16 cellular contexts compared by ENCODE assay signal in genomic region chr2:61928816-61929471, GRCh38. TPM values are rescaled to one million over a fixed set of nuclear protein-coding genes. Genes with fewer than 3 reads are reported as not detected.
DNase-seq lines count a peak whose midpoint lies in the region; ATAC-seq and TF ChIP-seq lines count a peak whose summit lies in the region.
"Had no signal": no experiment of that assay in that cellular context is flagged by ENCODE, and none has a peak within 500 bp of the region (broad histone marks: within the 10 kb centered on the region; RNA-seq: fewer than 3 reads in every experiment).

No MANE protein-coding gene starts in this region.

- no peak overlapping the region for H3K4me3 ChIP-seq in MG63
- H3K4me3 ChIP-seq in endodermal cell (ENCODE audit: low read length): no peak overlapping the region
- no peak overlapping the region for H3K4me3 ChIP-seq in mesodermal cell (ENCODE audit: extremely low read depth, insufficient read depth, low read length, poor library complexity, severe bottlenecking)
- H3K4me3 ChIP-seq in aorta (ENCODE audit: low read length in 2 of 2): no peak overlapping the region
- H3K4me3 ChIP-seq: tibial nerve had no signal

- DNase-seq in EH (ENCODE audit: low read depth) (peak; percentile 74), MG63 (peak; percentile 5), endodermal cell (no peak), aorta (no peak)
- no peak for DNase-seq in effector CD4-positive, alpha-beta T cell
- DNase-seq: activated CD4-positive, alpha-beta memory T cell treated with anti-CD3 and anti-CD28 coated beads, Interleukin-2, amount 10 ng/mL, durations not matched to agents 7 days and 5 days; KBM-7; natural killer cell; NCI-H1105 treated with DMSO at 0.1 percent for 48 hours; SHP77 treated with DMSO at 0.1 percent for 48 hours; stimulated activated CD4-positive, alpha-beta T cell treated with anti-CD3 and anti-CD28 coated beads, Interleukin-2, amount 100 ng/mL, for 48 hours had no signal

- 87 to 90% methylated on average over 4 to 5 of the region's 5 CpGs for WGBS in endodermal cell (ENCODE audit: insufficient coverage in 1 of 2, insufficient read length in 1 of 2), 2 experiments
- 92 to 97% methylated on average over 3 to 4 of the region's 5 CpGs for WGBS in mesodermal cell (ENCODE audit: insufficient coverage in 2 of 2), 2 experiments
- 15 to 28% methylated on average over 5 of the region's 5 CpGs for WGBS in aorta, 2 donors

- H3K4me1 Mint-ChIP-seq in endodermal cell: peaks cover 7% of the 10 kb centered on the region
- H3K4me1 Mint-ChIP-seq: activated CD4-positive, alpha-beta memory T cell treated with anti-CD3 and anti-CD28 coated beads, Interleukin-2, amount 10 ng/mL, durations not matched to agents 7 days and 5 days had no signal

- H3K9me3 ChIP-seq in MG63 (no peaks in the 10 kb centered on the region), endodermal cell (ENCODE audit: control insufficient read depth, low read length) (peaks cover 30% of the 10 kb centered on the region), mesodermal cell (ENCODE audit: control insufficient read depth, low read length) (peaks cover 3% of the 10 kb centered on the region), aorta (ENCODE audit: control insufficient read depth, low read length) (no peaks in the 10 kb centered on the region)

- no peak overlapping the region for H3K27ac Mint-ChIP-seq in endodermal cell
- H3K27ac Mint-ChIP-seq: activated CD4-positive, alpha-beta memory T cell treated with anti-CD3 and anti-CD28 coated beads, Interleukin-2, amount 10 ng/mL, durations not matched to agents 7 days and 5 days; natural killer cell had no signal

- peaks cover 49% of the 10 kb centered on the region for H3K9me3 Mint-ChIP-seq in endodermal cell
- H3K9me3 Mint-ChIP-seq: activated CD4-positive, alpha-beta memory T cell treated with anti-CD3 and anti-CD28 coated beads, Interleukin-2, amount 10 ng/mL, durations not matched to agents 7 days and 5 days; natural killer cell had no signal

- H3K27ac ChIP-seq in endodermal cell (ENCODE audit: low read depth, low read length) (peak overlapping the region; percentile 22), mesodermal cell (ENCODE audit: low read depth, low read length, severe bottlenecking) (peak overlapping the region; percentile 53), aorta (ENCODE audit: low read depth in 1 of 2, low read length in 2 of 2) (no peak overlapping the region)
- H3K27ac ChIP-seq: tibial nerve had no signal

- H3K9ac ChIP-seq in endodermal cell (ENCODE audit: extremely low read depth, low read length, poor library complexity, severe bottlenecking): no peak overlapping the region

- H3K4me3 Mint-ChIP-seq in endodermal cell: no peak overlapping the region
- H3K4me3 Mint-ChIP-seq: activated CD4-positive, alpha-beta memory T cell treated with anti-CD3 and anti-CD28 coated beads, Interleukin-2, amount 10 ng/mL, durations not matched to agents 7 days and 5 days; natural killer cell had no signal

- no peaks in the 10 kb centered on the region for H3K27me3 ChIP-seq in MG63
- H3K27me3 ChIP-seq in endodermal cell (ENCODE audit: control insufficient read depth, insufficient read depth, low read length, poor library complexity, severe bottlenecking): no peaks in the 10 kb centered on the region
- H3K27me3 ChIP-seq in aorta (ENCODE audit: control insufficient read depth in 1 of 2, insufficient read depth in 2 of 2, low read length in 1 of 2): no peaks in the 10 kb centered on the region
- H3K27me3 ChIP-seq: tibial nerve had no signal

- H3K27me3 Mint-ChIP-seq in endodermal cell (ENCODE audit: insufficient read depth): no peaks in the 10 kb centered on the region
- H3K27me3 Mint-ChIP-seq: activated CD4-positive, alpha-beta memory T cell treated with anti-CD3 and anti-CD28 coated beads, Interleukin-2, amount 10 ng/mL, durations not matched to agents 7 days and 5 days had no signal

- intact Hi-C loops in aorta (cut with DNase I): loop anchor here in 1 of 2 donors (10.0 kb wide), 1 partner anchor 86 kb away; no protein-coding TSS in a partner anchor

- H3K4me1 ChIP-seq in endodermal cell (ENCODE audit: control insufficient read depth, insufficient read depth, low read length) (no peaks in the 10 kb centered on the region), mesodermal cell (ENCODE audit: control insufficient read depth, insufficient read depth, low read length, poor library complexity, severe bottlenecking) (peaks cover 11% of the 10 kb centered on the region), aorta (ENCODE audit: control insufficient read depth in 1 of 2, insufficient read depth in 2 of 2, low read length in 2 of 2) (no peaks in the 10 kb centered on the region)
- H3K4me1 ChIP-seq: tibial nerve had no signal

- ATAC-seq in aorta (ENCODE audit: low FRiP score) (no peak), HG02870 (IDR thresholded peaks at IDR 0.05; ENCODE audit: unreplicated experiment) (no peak)
- ATAC-seq in activated CD4-positive, CD25-positive, alpha-beta regulatory T cell treated with anti-CD3 and anti-CD28 coated beads, Interleukin-2, amount 50 U/mL, for 24 hours: no peak
- ATAC-seq: left lobe of liver, natural killer cell had no signal

- H3K36me3 Mint-ChIP-seq in endodermal cell (ENCODE audit: low read depth): peaks cover 40% of the 10 kb centered on the region
- H3K36me3 Mint-ChIP-seq: natural killer cell had no signal

- no peak for TF ChIP-seq CTCF in endodermal cell (conservative IDR thresholded peaks at IDR 0.05)

- H3K36me3 ChIP-seq in MG63: no peaks in the 10 kb centered on the region
- H3K36me3 ChIP-seq in endodermal cell (ENCODE audit: control insufficient read depth, insufficient read depth, low read length): no peaks in the 10 kb centered on the region
- H3K36me3 ChIP-seq in mesodermal cell (ENCODE audit: control insufficient read depth, insufficient read depth, low read length): peaks cover 3% of the 10 kb centered on the region
- H3K36me3 ChIP-seq in aorta (ENCODE audit: control insufficient read depth in 1 of 2, insufficient read depth in 2 of 2, low read length in 1 of 2): no peaks in the 10 kb centered on the region

RNA-seq across cellular contexts. Expression of gene COMMD1, which starts 23.5 kb away (rescaled TPM):
- 24.8 and 210 TPM in 2 replicates for total RNA-seq in MG63 (2014; rRNA removed; shearing (Covaris generic); ENCODE audit: low replicate concordance)
- total RNA-seq in endodermal cell (10 to 100 TPM; 27.8 to 28.4 TPM), aorta (10 to 100 TPM; 38.1 to 39.6 TPM)
- polyA plus RNA-seq in endodermal cell (2013, experiment 1 of 2): 37.4 TPM
- polyA plus RNA-seq in endodermal cell (2013, experiment 2 of 2): 39.8 TPM
- 49.8 TPM for polyA plus RNA-seq in mesodermal cell (2013, experiment 1 of 2)
- polyA plus RNA-seq in mesodermal cell (2013, experiment 2 of 2): 42.0 TPM
- polyA plus RNA-seq in aorta: 10 to 100 TPM; 59.1 to 70.2 TPM

RNA-seq across cellular contexts. Expression of gene CCT4, which starts 40.5 kb away (rescaled TPM):
- total RNA-seq in MG63 (2014; rRNA removed; shearing (Covaris generic); ENCODE audit: low replicate concordance): 385 and 431 TPM in 2 replicates
- 100 to 1,000 TPM; 259 to 315 TPM for total RNA-seq in endodermal cell
- 229 TPM for polyA plus RNA-seq in endodermal cell (2013, experiment 1 of 2)
- 214 TPM for polyA plus RNA-seq in endodermal cell (2013, experiment 2 of 2)
- polyA plus RNA-seq in mesodermal cell (2013, experiment 1 of 2): 262 TPM
- polyA plus RNA-seq in mesodermal cell (2013, experiment 2 of 2): 265 TPM
- total RNA-seq in aorta: 10 to 100 TPM; 78.8 to 99.1 TPM
- 10 to 100 TPM; 57.0 to 69.4 TPM for polyA plus RNA-seq in aorta

Comparison
In these comparisons a context has a peak if more than half of its experiments do, and no peak if none do; other contexts are left out.
1. DNase-seq: peak in EH (single experiment) and MG63 (single experiment); none in endodermal cell (single experiment), aorta (0 of 2) and effector CD4-positive, alpha-beta T cell (single experiment).
2. H3K27ac ChIP-seq: peak in endodermal cell (single experiment) and mesodermal cell (single experiment); none in aorta (0 of 2).